Comparison of ENCODE assay signal across 10 cellular contexts in the genomic region with DNA sequence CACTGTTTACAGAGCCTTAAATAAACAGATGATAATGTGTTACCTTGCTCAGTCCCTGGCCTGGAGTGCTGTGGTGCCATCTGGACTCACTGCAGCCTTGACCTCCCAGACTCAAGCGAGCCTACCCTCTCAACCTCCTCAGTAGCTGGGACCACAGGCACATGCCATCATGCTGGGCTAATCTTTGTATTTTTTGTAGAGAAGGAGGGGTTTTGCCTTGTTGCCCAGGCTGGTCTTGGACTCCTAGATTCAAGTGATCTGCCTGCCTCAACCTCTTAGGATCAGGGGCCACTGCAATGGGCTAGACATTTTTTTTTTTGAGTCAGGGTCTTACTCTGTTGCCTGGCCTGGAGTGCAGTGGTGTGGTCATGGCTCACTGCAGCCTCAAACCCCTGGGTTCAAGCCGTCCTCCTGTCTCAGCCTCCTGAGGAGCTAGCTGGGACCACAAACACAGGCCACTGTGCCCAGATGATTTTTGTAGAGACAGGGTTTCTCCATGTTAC. TPM values are rescaled to one million over a fixed set of nuclear protein-coding genes. Genes with fewer than 3 reads are reported as not detected.
DNase-seq lines count a peak whose midpoint lies in the region; ATAC-seq and TF ChIP-seq lines count a peak whose summit lies in the region.
"Had no signal": no experiment of that assay in that cellular context is flagged by ENCODE, and none has a peak within 500 bp of the region (broad histone marks: within the 10 kb centered on the region; RNA-seq: fewer than 3 reads in every experiment).

No MANE protein-coding gene starts in this region.

- H3K27ac ChIP-seq in 22Rv1, result peak overlapping the region; percentile 45

- intact Hi-C loops in activated CD8-positive, alpha-beta T cell treated with anti-CD3 and anti-CD28 coated beads for 36 hours (cut with micrococcal nuclease), result no loop called here

- ATAC-seq in activated CD8-positive, alpha-beta T cell treated with anti-CD3 and anti-CD28 coated beads for 36 hours, result no peak
- no peak for ATAC-seq in activated CD4-positive, CD25-positive, alpha-beta regulatory T cell treated with anti-CD3 and anti-CD28 coated beads, Interleukin-2, amount 50 U/mL, for 24 hours

- no peak overlapping the region for H3K4me3 Mint-ChIP-seq in activated CD8-positive, alpha-beta T cell treated with anti-CD3 and anti-CD28 coated beads for 36 hours
- H3K4me3 Mint-ChIP-seq in mesothelial cell of epicardium, result no peak overlapping the region

- POLR2A ChIA-PET in activated CD8-positive, alpha-beta T cell treated with anti-CD3 and anti-CD28 coated beads for 36 hours (lab: Charles Lee), result interaction anchor here (0.6 to 1.6 kb wide), 3 partner anchors 10 to 490 kb away, joined by 3 to 6 read pairs (median 3); no protein-coding TSS in a partner anchor

- H3K9me3 Mint-ChIP-seq in activated CD8-positive, alpha-beta T cell treated with anti-CD3 and anti-CD28 coated beads for 36 hours, result no peaks in the 10 kb centered on the region
- no peaks in the 10 kb centered on the region for H3K9me3 Mint-ChIP-seq in mesothelial cell of epicardium

- no peak for TF ChIP-seq CTCF in 22Rv1 (IDR thresholded peaks at IDR 0.05)
- no peak for TF ChIP-seq CTCF in activated CD8-positive, alpha-beta T cell treated with anti-CD3 and anti-CD28 coated beads for 36 hours (IDR thresholded peaks at IDR 0.05)
- no peak for TF ChIP-seq CTCF in mesothelial cell of epicardium (IDR thresholded peaks at IDR 0.05; ENCODE audit: unreplicated experiment)

- H3K4me1 Mint-ChIP-seq in activated CD8-positive, alpha-beta T cell treated with anti-CD3 and anti-CD28 coated beads for 36 hours (ENCODE audit: low read depth), result peaks cover 41% of the 10 kb centered on the region
- peaks cover 35% of the 10 kb centered on the region for H3K4me1 Mint-ChIP-seq in mesothelial cell of epicardium

- H3K27me3 Mint-ChIP-seq in activated CD8-positive, alpha-beta T cell treated with anti-CD3 and anti-CD28 coated beads for 36 hours, result no peaks in the 10 kb centered on the region
- H3K27me3 Mint-ChIP-seq in mesothelial cell of epicardium (ENCODE audit: low read depth), result no peaks in the 10 kb centered on the region

- H3K27ac Mint-ChIP-seq in activated CD8-positive, alpha-beta T cell treated with anti-CD3 and anti-CD28 coated beads for 36 hours, result peak overlapping the region; percentile 27
- H3K27ac Mint-ChIP-seq in mesothelial cell of epicardium, result peak overlapping the region; percentile 89

- DNase-seq in DMS53 treated with DMSO at 0.1 percent for 48 hours (lab: John Stamatoyannopoulos, UW; ENCODE audit: unreplicated experiment) (peak; percentile 72), mesothelial cell of epicardium (ENCODE audit: low spot score in 2 of 2, unreplicated experiment in 2 of 2) (no peak), AG08396 (ENCODE audit: low spot score) (no peak), GDM1 (lab: John Stamatoyannopoulos, UW) (no peak), NCI-H2171 (lab: John Stamatoyannopoulos, UW) (no peak)
- no peak for DNase-seq in activated CD8-positive, alpha-beta T cell treated with anti-CD3 and anti-CD28 coated beads for 36 hours
- DNase-seq: activated CD4-positive, alpha-beta T cell treated with anti-CD3 and anti-CD28 coated beads for 48 hours; DMS79 had no signal

- CTCF ChIA-PET in activated CD8-positive, alpha-beta T cell treated with anti-CD3 and anti-CD28 coated beads for 36 hours (lab: Charles Lee), result interaction anchor here (0.8 to 2.7 kb wide), 10 partner anchors 10 to 309 kb away, joined by 3 to 13 read pairs (median 6); no protein-coding TSS in a partner anchor

- no peaks in the 10 kb centered on the region for H3K36me3 Mint-ChIP-seq in activated CD8-positive, alpha-beta T cell treated with anti-CD3 and anti-CD28 coated beads for 36 hours (ENCODE audit: low read depth)
- no peaks in the 10 kb centered on the region for H3K36me3 Mint-ChIP-seq in mesothelial cell of epicardium

RNA-seq across cellular contexts. Expression of gene NAGLU, which starts 5.0 kb away (rescaled TPM):
- 10 to 100 TPM; 10.8 to 11.4 TPM for total RNA-seq in activated CD8-positive, alpha-beta T cell treated with anti-CD3 and anti-CD28 coated beads for 36 hours
- 31.0 to 31.9 TPM (median 31.5 TPM) in 3 replicates for total RNA-seq in mesothelial cell of epicardium

RNA-seq across cellular contexts. Expression of gene HSD17B1, which starts 21.7 kb away (rescaled TPM):
- under 1 TPM; 0.43 to 0.49 TPM for total RNA-seq in activated CD8-positive, alpha-beta T cell treated with anti-CD3 and anti-CD28 coated beads for 36 hours
- total RNA-seq in mesothelial cell of epicardium, result 1.6 to 3.0 TPM (median 2.2 TPM) in 3 replicates

RNA-seq across cellular contexts. Expression of gene COASY, which starts 30.9 kb away (rescaled TPM):
- 10 to 100 TPM; 59.5 to 60.9 TPM for total RNA-seq in activated CD8-positive, alpha-beta T cell treated with anti-CD3 and anti-CD28 coated beads for 36 hours
- 60.7 to 62.0 TPM (median 61.4 TPM) in 3 replicates for total RNA-seq in mesothelial cell of epicardium

RNA-seq across cellular contexts. Expression of gene MLX, which starts 35.9 kb away (rescaled TPM):
- 10 to 100 TPM; 42.7 to 45.9 TPM for total RNA-seq in activated CD8-positive, alpha-beta T cell treated with anti-CD3 and anti-CD28 coated beads for 36 hours
- 26.1 to 27.8 TPM (median 27.0 TPM) in 3 replicates for total RNA-seq in mesothelial cell of epicardium

RNA-seq across cellular contexts. Expression of gene PSMC3IP, which starts 46.5 kb away (rescaled TPM):
- 10 to 100 TPM; 18.1 to 21.4 TPM for total RNA-seq in activated CD8-positive, alpha-beta T cell treated with anti-CD3 and anti-CD28 coated beads for 36 hours
- total RNA-seq in mesothelial cell of epicardium, result 8.3 to 9.8 TPM (median 9.7 TPM) in 3 replicates
